22 cellular contexts compared by ENCODE assay signal in genomic region chr4:163173713-163174112, GRCh38.
"Had no signal": no experiment of that assay in that cellular context is flagged by ENCODE, and none has a peak within 500 bp of the region (broad histone marks: within the 10 kb centered on the region; RNA-seq: fewer than 3 reads in every experiment).

No MANE protein-coding gene starts in this region.

- H3K36me3 ChIP-seq: lower lobe of right lung, ovary, right atrium auricular region, suprapubic skin, thoracic aorta, tibial artery, uterus had no signal

- H3K27me3 ChIP-seq: ovary, right atrium auricular region, tibial artery, uterus had no signal

- ATAC-seq: left lobe of liver; lower lobe of right lung; mucosa of descending colon; naive thymus-derived CD4-positive, alpha-beta T cell; natural killer cell treated with Interleukin-12 subunit alpha and Interleukin-12 subunit beta and Interleukin-15 and Interleukin-18, amount 100 ng/mL, for 72 hours; sciatic nerve; stimulated activated effector memory CD8-positive, alpha-beta T cell treated with anti-CD3 and anti-CD28 coated beads, Interleukin-12 subunit alpha, Interleukin-12 subunit beta, amount 100 ng/mL, for 72 hours had no signal

- H3K4me1 ChIP-seq: lower lobe of right lung, right atrium auricular region, suprapubic skin, tibial artery, uterus had no signal

- H3K27ac ChIP-seq: lower lobe of right lung, ovary, right atrium auricular region, skin epidermis, suprapubic skin, thoracic aorta, tibial artery, uterus had no signal

- H3K9me3 ChIP-seq: lower lobe of right lung, mucosa of descending colon, ovary, right atrium auricular region, suprapubic skin, thoracic aorta, tibial artery, uterus had no signal

- DNase-seq: islet precursor cell; lower lobe of right lung; mammary epithelial cell; midbrain; mucosa of descending colon; naive thymus-derived CD4-positive, alpha-beta T cell; ovary; stimulated activated CD4-positive, alpha-beta T cell treated with anti-CD3 and anti-CD28 coated beads, Interleukin-12 subunit alpha, Interleukin-12 subunit beta, amount 100 ng/mL, for 4 hours; stimulated activated CD4-positive, alpha-beta T cell treated with anti-CD3 and anti-CD28 coated beads, Interleukin-15, amount 100 ng/mL, for 24 hours; stimulated activated CD4-positive, alpha-beta T cell treated with anti-CD3 and anti-CD28 coated beads, Interleukin-2, amount 100 ng/mL, for 24 hours; stimulated activated CD4-positive, alpha-beta T cell treated with anti-CD3 and anti-CD28 coated beads, Interleukin-4, amount 100 ng/mL, for 1 hour; stimulated activated naive CD4-positive, alpha-beta T cell; tibial artery; uterus had no signal

- H3K4me3 ChIP-seq: lower lobe of right lung, mucosa of descending colon, ovary, right atrium auricular region, skin epidermis, suprapubic skin, thoracic aorta, tibial artery, uterus had no signal
